12 cellular contexts compared by ENCODE assay signal in genomic region chr19:17418710-17419109, GRCh38. TPM values are rescaled to one million over a fixed set of nuclear protein-coding genes. Genes with fewer than 3 reads are reported as not detected.
DNase-seq lines count a peak whose midpoint lies in the region; ATAC-seq and TF ChIP-seq lines count a peak whose summit lies in the region.
"Had no signal": no experiment of that assay in that cellular context is flagged by ENCODE, and none has a peak within 500 bp of the region (broad histone marks: within the 10 kb centered on the region; RNA-seq: fewer than 3 reads in every experiment).

No MANE protein-coding gene starts in this region.

- H3K4me3 ChIP-seq in CD8-positive, alpha-beta memory T cell (ENCODE audit: low read length): peak overlapping the region; percentile 78
- peak overlapping the region in 2 of 4 donors; percentile 15 to 95 for H3K4me3 ChIP-seq in adrenal gland

- TF ChIP-seq POLR2A in adrenal gland (IDR thresholded peaks at IDR 0.05): no peak

- peaks cover 15% of the 10 kb centered on the region for H3K4me1 ChIP-seq in CD8-positive, alpha-beta memory T cell (ENCODE audit: insufficient read depth, low read length)
- peaks cover 13% of the 10 kb centered on the region in 2 donors for H3K4me1 ChIP-seq in adrenal gland (replicated peaks in 1 of 2)

- peak overlapping the region in 5 of 8 donors; percentile 88 to 96 (median 94) for H3K27ac Mint-ChIP-seq in CD8-positive, alpha-beta memory T cell
- H3K27ac Mint-ChIP-seq in natural killer cell treated with Interleukin-12 subunit alpha and Interleukin-12 subunit beta and Interleukin-15 and Interleukin-18, amount 100 ng/mL, for 72 hours: peak overlapping the region; percentile 71 to 98

- no peaks in the 10 kb centered on the region for H3K9me3 ChIP-seq in CD8-positive, alpha-beta memory T cell (ENCODE audit: low read length)
- H3K9me3 ChIP-seq in KOPT-K1 (ENCODE audit: insufficient read depth, low read length, poor library complexity, severe bottlenecking) (no peaks in the 10 kb centered on the region), adrenal gland (replicated peaks in 1 of 3) (no peaks in the 10 kb centered on the region)
- H3K9me3 ChIP-seq: gastroesophageal sphincter had no signal

- peak overlapping the region; percentile 57 for H3K27ac ChIP-seq in CD8-positive, alpha-beta memory T cell (ENCODE audit: low read depth, low read length)
- H3K27ac ChIP-seq in KOPT-K1 (ENCODE audit: low read depth, low read length, poor library complexity, severe bottlenecking) (peak overlapping the region; percentile 81), adrenal gland (peak overlapping the region; percentile 77 to 91 (median 83))

- H3K36me3 ChIP-seq in CD8-positive, alpha-beta memory T cell (ENCODE audit: insufficient read depth, low read length): peaks cover 2% of the 10 kb centered on the region
- peaks cover 11% of the 10 kb centered on the region; the same call in 1 of the 2 replicates for H3K36me3 ChIP-seq in KOPT-K1 (ENCODE audit: insufficient read depth, low read length)
- H3K36me3 ChIP-seq in adrenal gland (replicated peaks in 1 of 2): peaks cover 0 to 5% of the 10 kb centered on the region in 2 donors

- H3K4me3 Mint-ChIP-seq in CD8-positive, alpha-beta memory T cell: peak overlapping the region; percentile 27 to 94 (median 92)
- peak overlapping the region; percentile 91 for H3K4me3 Mint-ChIP-seq in natural killer cell treated with Interleukin-12 subunit alpha and Interleukin-12 subunit beta and Interleukin-15 and Interleukin-18, amount 100 ng/mL, for 72 hours

- no peak for DNase-seq in CD8-positive, alpha-beta memory T cell
- DNase-seq in adrenal gland (no peak), omental fat pad (ENCODE audit: low spot score) (no peak), anterior cingulate cortex (lab: John Stamatoyannopoulos, UW) (no peak), NCI-H187 treated with DMSO at 0.1 percent for 48 hours (lab: John Stamatoyannopoulos, UW) (no peak)
- no peak for DNase-seq in natural killer cell treated with Interleukin-12 subunit alpha and Interleukin-12 subunit beta and Interleukin-15 and Interleukin-18, amount 100 ng/mL, for 72 hours (ENCODE audit: low spot score)
- DNase-seq: activated effector memory CD4-positive, alpha-beta T cell treated with Interleukin-2 at 50 U/mL for 16 hours; GOT3; KG1 had no signal

- ATAC-seq in natural killer cell treated with Interleukin-12 subunit alpha and Interleukin-12 subunit beta and Interleukin-15 and Interleukin-18, amount 100 ng/mL, for 72 hours: no peak
- no peak for ATAC-seq in omental fat pad (ENCODE audit: low FRiP score)
- ATAC-seq in HG03175 (IDR thresholded peaks at IDR 0.05; ENCODE audit: unreplicated experiment): no peak
- ATAC-seq: gastroesophageal sphincter had no signal

- no peaks in the 10 kb centered on the region for H3K27me3 ChIP-seq in CD8-positive, alpha-beta memory T cell (ENCODE audit: insufficient read depth, low read length, poor library complexity, severe bottlenecking)
- no peaks in the 10 kb centered on the region for H3K27me3 ChIP-seq in adrenal gland

- CTCF ChIA-PET in CD8-positive, alpha-beta memory T cell (lab: Charles Lee): interaction anchor here (1.0 to 1.4 kb wide), 2 partner anchors 10 to 12 kb away, joined by 3 to 11 read pairs; partner anchors contain the start of gene BST2

- 38 to 48% (median 43%) methylated on average over 3 of the region's 3 CpGs for WGBS in adrenal gland, 4 donors

- intact Hi-C loops in adrenal gland (cut with DNase I): no loop called here

- peaks cover 14 to 20% (median 18%) of the 10 kb centered on the region in 3 donors for H3K4me1 Mint-ChIP-seq in CD8-positive, alpha-beta memory T cell
- peaks cover 14 to 16% of the 10 kb centered on the region in 2 donors for H3K4me1 Mint-ChIP-seq in natural killer cell treated with Interleukin-12 subunit alpha and Interleukin-12 subunit beta and Interleukin-15 and Interleukin-18, amount 100 ng/mL, for 72 hours (ENCODE audit: low read depth in 2 of 2)

- no peaks in the 10 kb centered on the region for H3K27me3 Mint-ChIP-seq in CD8-positive, alpha-beta memory T cell
- no peaks in the 10 kb centered on the region for H3K27me3 Mint-ChIP-seq in natural killer cell treated with Interleukin-12 subunit alpha and Interleukin-12 subunit beta and Interleukin-15 and Interleukin-18, amount 100 ng/mL, for 72 hours

- no peaks in the 10 kb centered on the region for H3K9me3 Mint-ChIP-seq in CD8-positive, alpha-beta memory T cell
- H3K9me3 Mint-ChIP-seq in natural killer cell treated with Interleukin-12 subunit alpha and Interleukin-12 subunit beta and Interleukin-15 and Interleukin-18, amount 100 ng/mL, for 72 hours: no peaks in the 10 kb centered on the region

- POLR2A ChIA-PET in CD8-positive, alpha-beta memory T cell (lab: Charles Lee): interaction anchor here (1.5 to 1.8 kb wide), 2 partner anchors 13 to 110 kb away, joined by 5 to 25 read pairs; partner anchors contain the start of genes BST2 and DDA1

- peaks cover 0 to 37% (median 1%) of the 10 kb centered on the region in 3 donors for H3K36me3 Mint-ChIP-seq in CD8-positive, alpha-beta memory T cell
- H3K36me3 Mint-ChIP-seq in natural killer cell treated with Interleukin-12 subunit alpha and Interleukin-12 subunit beta and Interleukin-15 and Interleukin-18, amount 100 ng/mL, for 72 hours: peaks cover 8% of the 10 kb centered on the region

- no peak for TF ChIP-seq CTCF in adrenal gland (IDR thresholded peaks at IDR 0.05)
- TF ChIP-seq CTCF in omental fat pad (IDR thresholded peaks at IDR 0.05): no peak

RNA-seq across cellular contexts. Expression of gene MVB12A, which starts 1.1 kb away (rescaled TPM):
- total RNA-seq in CD8-positive, alpha-beta memory T cell: 10 to 100 TPM; 34.5 to 39.2 TPM
- 26.9 TPM for polyA plus RNA-seq in CD8-positive, alpha-beta memory T cell
- total RNA-seq in adrenal gland (100 to 1,000 TPM in 5 of 8 donors, 10 to 100 TPM in 3; 53.3 to 162 (median 105) TPM), omental fat pad (10 to 100 TPM; 34.1 to 65.0 (median 45.9) TPM)
- polyA plus RNA-seq in adrenal gland: 100 to 1,000 TPM in 2 of 3 donors, 10 to 100 TPM in 1; 17.4 to 142 (median 132) TPM
- 10 to 100 TPM; 37.0 to 45.9 TPM for total RNA-seq in natural killer cell treated with Interleukin-12 subunit alpha and Interleukin-12 subunit beta and Interleukin-15 and Interleukin-18, amount 100 ng/mL, for 72 hours

RNA-seq across cellular contexts. Expression of gene BST2, which starts 13.3 kb away (rescaled TPM):
- total RNA-seq in CD8-positive, alpha-beta memory T cell: 100 to 1,000 TPM; 116 to 124 TPM
- 192 TPM for polyA plus RNA-seq in CD8-positive, alpha-beta memory T cell
- total RNA-seq in adrenal gland (100 to 1,000 TPM; 395 to 940 (median 736) TPM), omental fat pad (100 to 1,000 TPM; 126 to 368 (median 146) TPM)
- 100 to 1,000 TPM; 159 to 304 (median 271) TPM for polyA plus RNA-seq in adrenal gland
- total RNA-seq in natural killer cell treated with Interleukin-12 subunit alpha and Interleukin-12 subunit beta and Interleukin-15 and Interleukin-18, amount 100 ng/mL, for 72 hours: 100 to 1,000 TPM; 150 to 282 TPM

RNA-seq across cellular contexts. Expression of gene CCDC194, which starts 24.7 kb away (rescaled TPM):
- 1 to 10 TPM; 1.1 to 1.5 TPM for total RNA-seq in CD8-positive, alpha-beta memory T cell
- polyA plus RNA-seq in CD8-positive, alpha-beta memory T cell: not detected
- total RNA-seq in adrenal gland: 1 to 10 TPM in 5 of 8 donors, under 1 TPM in 1, not detected in 2; 0.49 to 5.6 (median 2.8) TPM
- 1 to 10 TPM; 1.1 to 3.0 (median 1.3) TPM for polyA plus RNA-seq in adrenal gland
- total RNA-seq in natural killer cell treated with Interleukin-12 subunit alpha and Interleukin-12 subunit beta and Interleukin-15 and Interleukin-18, amount 100 ng/mL, for 72 hours: 1 to 10 TPM; 4.4 to 6.6 TPM
- 1 to 10 TPM in 1 of 4 donors, under 1 TPM in 1, not detected in 2; 0.93 to 1.7 TPM for total RNA-seq in omental fat pad
- total RNA-seq: gastroesophageal sphincter had no signal

RNA-seq across cellular contexts. Expression of gene TMEM221, which starts 29.8 kb away (rescaled TPM):
- not detected for total RNA-seq in CD8-positive, alpha-beta memory T cell
- polyA plus RNA-seq in CD8-positive, alpha-beta memory T cell: not detected
- total RNA-seq in adrenal gland (1 to 10 TPM in 7 of 8 donors, under 1 TPM in 1; 0.26 to 8.7 (median 5.7) TPM), omental fat pad (1 to 10 TPM in 1 of 4 donors, under 1 TPM in 2, not detected in 1; 0.38 to 1.9 (median 0.46) TPM)
- polyA plus RNA-seq in adrenal gland: 1 to 10 TPM in 2 of 3 donors, under 1 TPM in 1; 0.77 to 2.8 (median 1.9) TPM
- not detected for total RNA-seq in natural killer cell treated with Interleukin-12 subunit alpha and Interleukin-12 subunit beta and Interleukin-15 and Interleukin-18, amount 100 ng/mL, for 72 hours

RNA-seq across cellular contexts. Expression of gene PLVAP, which starts 41.6 kb away (rescaled TPM):
- total RNA-seq in CD8-positive, alpha-beta memory T cell: not detected
- not detected for polyA plus RNA-seq in CD8-positive, alpha-beta memory T cell
- total RNA-seq in adrenal gland (100 to 1,000 TPM in 3 of 8 donors, 10 to 100 TPM in 5; 63.4 to 140 (median 84.0) TPM), omental fat pad (100 to 1,000 TPM in 2 of 4 donors, 10 to 100 TPM in 2; 39.7 to 139 (median 114) TPM)
- 100 to 1,000 TPM in 2 of 3 donors, 10 to 100 TPM in 1; 40.9 to 381 (median 127) TPM for polyA plus RNA-seq in adrenal gland
- total RNA-seq in natural killer cell treated with Interleukin-12 subunit alpha and Interleukin-12 subunit beta and Interleukin-15 and Interleukin-18, amount 100 ng/mL, for 72 hours: under 1 TPM in 1 of 2 donors, not detected in 1; 0.59 TPM
